Comparison of ENCODE assay signal across 22 cellular contexts in genomic region chr2:216075510-216076485, GRCh38. TPM values are rescaled to one million over a fixed set of nuclear protein-coding genes. Genes with fewer than 3 reads are reported as not detected.
A peak's percentile ranks its signal among the peaks of the same experiment; 100 is the strongest.
DNase-seq lines count a peak whose midpoint lies in the region; ATAC-seq and TF ChIP-seq lines count a peak whose summit lies in the region.
"Had no signal": no experiment of that assay in that cellular context is flagged by ENCODE, and none has a peak within 500 bp of the region (broad histone marks: within the 10 kb centered on the region; RNA-seq: fewer than 3 reads in every experiment).

No MANE protein-coding gene starts in this region.

- no peak for DNase-seq in activated naive CD4-positive, alpha-beta T cell treated with anti-CD3 and anti-CD28 coated beads for 36 hours
- no peak for DNase-seq in activated naive CD4-positive, alpha-beta T cell treated with anti-CD3 and anti-CD28 coated beads, Interleukin-2, amount 50 U/mL, for 72 hours (ENCODE audit: low spot score in 2 of 2)
- DNase-seq in endothelial cell (ENCODE audit: low spot score) (no peak), nephron progenitor cell (no peak), dorsolateral prefrontal cortex (no peak), NK-92 (lab: John Stamatoyannopoulos, UW; ENCODE audit: unreplicated experiment) (no peak)
- no peak for DNase-seq in stimulated activated CD4-positive, alpha-beta T cell treated with anti-CD3 and anti-CD28 coated beads, Interleukin-2, amount 100 ng/mL, for 24 hours
- DNase-seq: activated CD4-positive, alpha-beta T cell treated with anti-CD3 and anti-CD28 coated beads for 36 hours; BE2C; effector memory CD8-positive, alpha-beta T cell; IMR-90; mesendoderm; naive thymus-derived CD8-positive, alpha-beta T cell; NCI-H1417 treated with DMSO at 0.1 percent for 48 hours; NCI-H2107; NCI-H446 treated with DMSO at 0.1 percent for 48 hours; SHP77 treated with DMSO at 0.1 percent for 48 hours; stimulated activated CD4-positive, alpha-beta T cell treated with anti-CD3 and anti-CD28 coated beads, Interleukin-1b, Interleukin-23, amount 100 ng/mL, for 48 hours; stimulated activated naive B cell treated with anti-CD40 and anti-IgM and Interleukin-4, amounts not matched to agents 10 μg/mL and 1 μg/mL and 100 μg/mL, for 72 hours; testis had no signal

- no peaks in the 10 kb centered on the region for H3K36me3 Mint-ChIP-seq in activated naive CD4-positive, alpha-beta T cell treated with anti-CD3 and anti-CD28 coated beads for 36 hours (ENCODE audit: low read depth)
- peaks cover 0 to 8% of the 10 kb centered on the region in 2 donors for H3K36me3 Mint-ChIP-seq in activated naive CD4-positive, alpha-beta T cell treated with anti-CD3 and anti-CD28 coated beads, Interleukin-2, amount 50 U/mL, for 72 hours
- no peaks in the 10 kb centered on the region for H3K36me3 Mint-ChIP-seq in endothelial cell (ENCODE audit: low read depth, unreplicated experiment)
- no peaks in the 10 kb centered on the region for H3K36me3 Mint-ChIP-seq in nephron progenitor cell (ENCODE audit: low read depth)

- no peaks in the 10 kb centered on the region for H3K27me3 ChIP-seq in dorsolateral prefrontal cortex
- H3K27me3 ChIP-seq: BE2C, testis had no signal

- CTCF ChIA-PET in activated naive CD4-positive, alpha-beta T cell treated with anti-CD3 and anti-CD28 coated beads for 36 hours (lab: Charles Lee), result interaction anchor here (1.0 to 1.4 kb wide), 3 partner anchors 9 to 126 kb away, joined by 3 read pairs; no protein-coding TSS in a partner anchor

- H3K27ac ChIP-seq in dorsolateral prefrontal cortex, result no peak overlapping the region
- H3K27ac ChIP-seq: testis had no signal

- no peak for ATAC-seq in activated naive CD4-positive, alpha-beta T cell treated with anti-CD3 and anti-CD28 coated beads, Interleukin-2, amount 50 U/mL, for 72 hours
- ATAC-seq in GM18873 (IDR thresholded peaks at IDR 0.05; ENCODE audit: low FRiP score, unreplicated experiment), result no peak
- ATAC-seq: activated CD4-positive, alpha-beta T cell treated with anti-CD3 and anti-CD28 coated beads for 36 hours; effector memory CD8-positive, alpha-beta T cell; naive thymus-derived CD8-positive, alpha-beta T cell; stimulated activated naive B cell treated with anti-CD40 and anti-IgM and Interleukin-4, amounts not matched to agents 10 μg/mL and 1 μg/mL and 100 μg/mL, for 72 hours had no signal

- peaks cover 39% of the 10 kb centered on the region for H3K4me1 Mint-ChIP-seq in activated naive CD4-positive, alpha-beta T cell treated with anti-CD3 and anti-CD28 coated beads for 36 hours (ENCODE audit: low read depth)
- H3K4me1 Mint-ChIP-seq in endothelial cell (ENCODE audit: unreplicated experiment), result peaks cover 12% of the 10 kb centered on the region
- peaks cover 19% of the 10 kb centered on the region for H3K4me1 Mint-ChIP-seq in nephron progenitor cell

- intact Hi-C loops in activated naive CD4-positive, alpha-beta T cell treated with anti-CD3 and anti-CD28 coated beads for 36 hours (cut with micrococcal nuclease), result no loop called here
- intact Hi-C loops in dorsolateral prefrontal cortex (cut with DNase I), result no loop called here

- no peak overlapping the region for H3K4me3 ChIP-seq in dorsolateral prefrontal cortex
- H3K4me3 ChIP-seq: testis had no signal

- no peaks in the 10 kb centered on the region for H3K27me3 Mint-ChIP-seq in activated naive CD4-positive, alpha-beta T cell treated with anti-CD3 and anti-CD28 coated beads for 36 hours (ENCODE audit: low read depth)
- H3K27me3 Mint-ChIP-seq in endothelial cell (ENCODE audit: unreplicated experiment) (no peaks in the 10 kb centered on the region), nephron progenitor cell (ENCODE audit: low read depth, poor library complexity) (no peaks in the 10 kb centered on the region)
- H3K27me3 Mint-ChIP-seq: activated CD4-positive, alpha-beta T cell treated with anti-CD3 and anti-CD28 coated beads for 36 hours; effector memory CD8-positive, alpha-beta T cell; naive thymus-derived CD8-positive, alpha-beta T cell; stimulated activated naive B cell treated with anti-CD40 and anti-IgM and Interleukin-4, amounts not matched to agents 10 μg/mL and 1 μg/mL and 100 μg/mL, for 72 hours had no signal

- TF ChIP-seq CTCF in endothelial cell (IDR thresholded peaks at IDR 0.05; ENCODE audit: unreplicated experiment), result no peak
- TF ChIP-seq CTCF in nephron progenitor cell (IDR thresholded peaks at IDR 0.05), result no peak
- TF ChIP-seq CTCF in dorsolateral prefrontal cortex (IDR thresholded peaks at IDR 0.05 in 54 of 56, conservative IDR thresholded peaks at IDR 0.05 in 2 of 56; ENCODE audit: low read depth in 1 of 56, partially characterized antibody in 56 of 56), result no peak

- no peak overlapping the region for H3K4me3 Mint-ChIP-seq in activated naive CD4-positive, alpha-beta T cell treated with anti-CD3 and anti-CD28 coated beads for 36 hours
- H3K4me3 Mint-ChIP-seq in endothelial cell (ENCODE audit: unreplicated experiment) (no peak overlapping the region), nephron progenitor cell (no peak overlapping the region)
- H3K4me3 Mint-ChIP-seq: activated CD4-positive, alpha-beta T cell treated with anti-CD3 and anti-CD28 coated beads for 36 hours; activated T-helper 1 cell treated with anti-CD3 and anti-CD28 coated beads, Interleukin-12 subunit alpha, Interleukin-12 subunit beta, Interleukin-2, Interleukin-4 antibody, amounts not matched to agents 30 ng/mL and 10 ng/mL and 1 ng/mL, durations not matched to agents 14 hours and 24 hours and 36 hours; effector memory CD8-positive, alpha-beta T cell; naive thymus-derived CD8-positive, alpha-beta T cell; stimulated activated naive B cell treated with anti-CD40 and anti-IgM and Interleukin-4, amounts not matched to agents 10 μg/mL and 1 μg/mL and 100 μg/mL, for 72 hours had no signal

- H3K27ac Mint-ChIP-seq in activated naive CD4-positive, alpha-beta T cell treated with anti-CD3 and anti-CD28 coated beads for 36 hours, result peak overlapping the region; percentile 61
- no peak overlapping the region for H3K27ac Mint-ChIP-seq in activated naive CD4-positive, alpha-beta T cell treated with anti-CD3 and anti-CD28 coated beads, Interleukin-2, amount 50 U/mL, for 72 hours
- H3K27ac Mint-ChIP-seq in endothelial cell (ENCODE audit: unreplicated experiment), result peak overlapping the region; percentile 17
- H3K27ac Mint-ChIP-seq in nephron progenitor cell, result peak overlapping the region; percentile 90
- H3K27ac Mint-ChIP-seq: activated CD4-positive, alpha-beta T cell treated with anti-CD3 and anti-CD28 coated beads for 36 hours; activated T-helper 1 cell treated with anti-CD3 and anti-CD28 coated beads, Interleukin-12 subunit alpha, Interleukin-12 subunit beta, Interleukin-2, Interleukin-4 antibody, amounts not matched to agents 30 ng/mL and 10 ng/mL and 1 ng/mL, durations not matched to agents 14 hours and 24 hours and 36 hours; effector memory CD8-positive, alpha-beta T cell; stimulated activated naive B cell treated with anti-CD40 and anti-IgM and Interleukin-4, amounts not matched to agents 10 μg/mL and 1 μg/mL and 100 μg/mL, for 72 hours had no signal

- H3K9me3 Mint-ChIP-seq in activated naive CD4-positive, alpha-beta T cell treated with anti-CD3 and anti-CD28 coated beads for 36 hours, result no peaks in the 10 kb centered on the region
- no peaks in the 10 kb centered on the region for H3K9me3 Mint-ChIP-seq in activated naive CD4-positive, alpha-beta T cell treated with anti-CD3 and anti-CD28 coated beads, Interleukin-2, amount 50 U/mL, for 72 hours
- H3K9me3 Mint-ChIP-seq in endothelial cell (ENCODE audit: unreplicated experiment) (no peaks in the 10 kb centered on the region), nephron progenitor cell (no peaks in the 10 kb centered on the region)
- H3K9me3 Mint-ChIP-seq: activated T-helper 1 cell treated with anti-CD3 and anti-CD28 coated beads, Interleukin-12 subunit alpha, Interleukin-12 subunit beta, Interleukin-2, Interleukin-4 antibody, amounts not matched to agents 30 ng/mL and 10 ng/mL and 1 ng/mL, durations not matched to agents 14 hours and 24 hours and 36 hours; effector memory CD8-positive, alpha-beta T cell; naive thymus-derived CD8-positive, alpha-beta T cell; stimulated activated naive B cell treated with anti-CD40 and anti-IgM and Interleukin-4, amounts not matched to agents 10 μg/mL and 1 μg/mL and 100 μg/mL, for 72 hours had no signal

RNA-seq across cellular contexts. Expression of gene PECR, which starts 5.8 kb away (rescaled TPM):
- total RNA-seq in activated naive CD4-positive, alpha-beta T cell treated with anti-CD3 and anti-CD28 coated beads for 36 hours, result 10 to 100 TPM; 18.8 to 20.9 TPM
- 10 to 100 TPM; 25.4 to 34.0 TPM for total RNA-seq in activated naive CD4-positive, alpha-beta T cell treated with anti-CD3 and anti-CD28 coated beads, Interleukin-2, amount 50 U/mL, for 72 hours
- total RNA-seq in endothelial cell (ENCODE audit: unreplicated experiment) (8.4 TPM), dorsolateral prefrontal cortex (10 to 100 TPM in 119 of 120 experiments, 1 to 10 TPM in 1; 8.9 to 25.8 (median 16.2) TPM)

RNA-seq across cellular contexts. Expression of gene TMEM169, which starts 5.9 kb away (rescaled TPM):
- total RNA-seq in activated naive CD4-positive, alpha-beta T cell treated with anti-CD3 and anti-CD28 coated beads for 36 hours, result under 1 TPM; 0.57 to 0.81 TPM
- total RNA-seq in activated naive CD4-positive, alpha-beta T cell treated with anti-CD3 and anti-CD28 coated beads, Interleukin-2, amount 50 U/mL, for 72 hours, result 1 to 10 TPM; 1.7 to 1.8 TPM
- total RNA-seq in endothelial cell (ENCODE audit: unreplicated experiment), result 3.2 TPM
- total RNA-seq in dorsolateral prefrontal cortex, result 10 to 100 TPM in 57 of 120 experiments, 1 to 10 TPM in 63; 3.1 to 15.6 (median 9.6) TPM

RNA-seq across cellular contexts. Expression of gene XRCC5, which starts 33.4 kb away (rescaled TPM):
- 100 to 1,000 TPM; 486 to 495 TPM for total RNA-seq in activated naive CD4-positive, alpha-beta T cell treated with anti-CD3 and anti-CD28 coated beads for 36 hours
- total RNA-seq in activated naive CD4-positive, alpha-beta T cell treated with anti-CD3 and anti-CD28 coated beads, Interleukin-2, amount 50 U/mL, for 72 hours, result 100 to 1,000 TPM; 487 to 501 TPM
- total RNA-seq in endothelial cell (ENCODE audit: unreplicated experiment), result 365 TPM
- total RNA-seq in dorsolateral prefrontal cortex, result 100 to 1,000 TPM; 119 to 262 (median 192) TPM

Comparison
In these comparisons a context has a peak if more than half of its experiments do, and no peak if none do; other contexts are left out.
1. H3K27ac Mint-ChIP-seq: peak in activated naive CD4-positive, alpha-beta T cell treated with anti-CD3 and anti-CD28 coated beads for 36 hours (single experiment), endothelial cell (single experiment) and nephron progenitor cell (single experiment); none in activated naive CD4-positive, alpha-beta T cell treated with anti-CD3 and anti-CD28 coated beads, Interleukin-2, amount 50 U/mL, for 72 hours (0 of 2).